ENCODE assay signal across 1 cellular context in genomic region chr3:4350789-4351163, GRCh38.
TF ChIP-seq lines count a peak whose summit lies in the region.

No MANE protein-coding gene starts in this region.

TF ChIP-seq in K562, 482 proteins besides CTCF, POLR2A, EP300 and RAD21 (continued from another document and continues in another):
- TF ChIP-seq, protein P1, sequence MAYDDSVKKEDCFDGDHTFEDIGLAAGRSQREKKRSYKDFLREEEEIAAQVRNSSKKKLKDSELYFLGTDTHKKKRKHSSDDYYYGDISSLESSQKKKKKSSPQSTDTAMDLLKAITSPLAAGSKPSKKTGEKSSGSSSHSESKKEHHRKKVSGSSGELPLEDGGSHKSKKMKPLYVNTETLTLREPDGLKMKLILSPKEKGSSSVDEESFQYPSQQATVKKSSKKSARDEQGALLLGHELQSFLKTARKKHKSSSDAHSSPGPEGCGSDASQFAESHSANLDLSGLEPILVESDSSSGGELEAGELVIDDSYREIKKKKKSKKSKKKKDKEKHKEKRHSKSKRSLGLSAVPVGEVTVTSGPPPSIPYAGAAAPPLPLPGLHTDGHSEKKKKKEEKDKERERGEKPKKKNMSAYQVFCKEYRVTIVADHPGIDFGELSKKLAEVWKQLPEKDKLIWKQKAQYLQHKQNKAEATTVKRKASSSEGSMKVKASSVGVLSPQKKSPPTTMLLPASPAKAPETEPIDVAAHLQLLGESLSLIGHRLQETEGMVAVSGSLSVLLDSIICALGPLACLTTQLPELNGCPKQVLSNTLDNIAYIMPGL (CRISPR knock-in tag; IDR thresholded peaks at IDR 0.05) = no peak
- TF ChIP-seq MEIS2 (IDR thresholded peaks at IDR 0.05; ENCODE audit: partially characterized antibody) = no peak
- TF ChIP-seq ZFP1 (CRISPR knock-in tag; IDR thresholded peaks at IDR 0.05) = no peak
- no peak for TF ChIP-seq STAG1 (CRISPR knock-in tag; IDR thresholded peaks at IDR 0.05; ENCODE audit: borderline replicate concordance)
- no peak for TF ChIP-seq STAT6 (CRISPR knock-in tag; IDR thresholded peaks at IDR 0.05)
- no peak for TF ChIP-seq ZNF696 (CRISPR knock-in tag; conservative IDR thresholded peaks at IDR 0.05)
- TF ChIP-seq PHF20 (IDR thresholded peaks at IDR 0.05; ENCODE audit: partially characterized antibody) = no peak
- TF ChIP-seq PPARD (CRISPR knock-in tag; IDR thresholded peaks at IDR 0.05) = no peak
- TF ChIP-seq TAF1 (IDR thresholded peaks at IDR 0.05; ENCODE audit: control insufficient read depth, extremely low read depth, insufficient read depth, low read length, severe bottlenecking) = peak; percentile 24
- no peak for TF ChIP-seq PCBP2 (IDR thresholded peaks at IDR 0.05; ENCODE audit: low read depth, low read length, poor library complexity, severe bottlenecking)
- TF ChIP-seq HMGN3 (IDR thresholded peaks at IDR 0.05; ENCODE audit: borderline replicate concordance, extremely low read depth, insufficient read length, low read depth, low read length) = no peak
- no peak for TF ChIP-seq WHSC1 (IDR thresholded peaks at IDR 0.05; ENCODE audit: low read length)
- no peak for TF ChIP-seq SIN3A (IDR thresholded peaks at IDR 0.05; ENCODE audit: borderline replicate concordance in 2 of 2, control insufficient read depth in 1 of 2, low read depth in 2 of 2, low read length in 2 of 2)
- no peak for TF ChIP-seq CHD2 (IDR thresholded peaks at IDR 0.05; ENCODE audit: low read depth, low read length)
- peak in 1 of 2 experiments; percentile 19; a peak in 2 of 4 replicates for TF ChIP-seq FOXK2 (conservative IDR thresholded peaks at IDR 0.05 in 1 of 2, IDR thresholded peaks at IDR 0.05 in 1 of 2; ENCODE audit: low read depth in 2 of 2)
- TF ChIP-seq RFX5 (IDR thresholded peaks at IDR 0.05; ENCODE audit: low read depth, low read length) = 0 out of 2 replicates have a peak, but pooled peaks have one; percentile 16
- no peak for TF ChIP-seq TAF15 (IDR thresholded peaks at IDR 0.05; ENCODE audit: low read depth, low read length)
- TF ChIP-seq, protein P2, sequence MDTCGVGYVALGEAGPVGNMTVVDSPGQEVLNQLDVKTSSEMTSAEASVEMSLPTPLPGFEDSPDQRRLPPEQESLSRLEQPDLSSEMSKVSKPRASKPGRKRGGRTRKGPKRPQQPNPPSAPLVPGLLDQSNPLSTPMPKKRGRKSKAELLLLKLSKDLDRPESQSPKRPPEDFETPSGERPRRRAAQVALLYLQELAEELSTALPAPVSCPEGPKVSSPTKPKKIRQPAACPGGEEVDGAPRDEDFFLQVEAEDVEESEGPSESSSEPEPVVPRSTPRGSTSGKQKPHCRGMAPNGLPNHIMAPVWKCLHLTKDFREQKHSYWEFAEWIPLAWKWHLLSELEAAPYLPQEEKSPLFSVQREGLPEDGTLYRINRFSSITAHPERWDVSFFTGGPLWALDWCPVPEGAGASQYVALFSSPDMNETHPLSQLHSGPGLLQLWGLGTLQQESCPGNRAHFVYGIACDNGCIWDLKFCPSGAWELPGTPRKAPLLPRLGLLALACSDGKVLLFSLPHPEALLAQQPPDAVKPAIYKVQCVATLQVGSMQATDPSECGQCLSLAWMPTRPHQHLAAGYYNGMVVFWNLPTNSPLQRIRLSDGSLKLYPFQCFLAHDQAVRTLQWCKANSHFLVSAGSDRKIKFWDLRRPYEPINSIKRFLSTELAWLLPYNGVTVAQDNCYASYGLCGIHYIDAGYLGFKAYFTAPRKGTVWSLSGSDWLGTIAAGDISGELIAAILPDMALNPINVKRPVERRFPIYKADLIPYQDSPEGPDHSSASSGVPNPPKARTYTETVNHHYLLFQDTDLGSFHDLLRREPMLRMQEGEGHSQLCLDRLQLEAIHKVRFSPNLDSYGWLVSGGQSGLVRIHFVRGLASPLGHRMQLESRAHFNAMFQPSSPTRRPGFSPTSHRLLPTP (IDR thresholded peaks at IDR 0.05; ENCODE audit: borderline replicate concordance, extremely low read depth, insufficient read length) = no peak
- TF ChIP-seq, protein P3, sequence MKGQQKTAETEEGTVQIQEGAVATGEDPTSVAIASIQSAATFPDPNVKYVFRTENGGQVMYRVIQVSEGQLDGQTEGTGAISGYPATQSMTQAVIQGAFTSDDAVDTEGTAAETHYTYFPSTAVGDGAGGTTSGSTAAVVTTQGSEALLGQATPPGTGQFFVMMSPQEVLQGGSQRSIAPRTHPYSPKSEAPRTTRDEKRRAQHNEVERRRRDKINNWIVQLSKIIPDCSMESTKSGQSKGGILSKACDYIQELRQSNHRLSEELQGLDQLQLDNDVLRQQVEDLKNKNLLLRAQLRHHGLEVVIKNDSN (CRISPR knock-in tag; IDR thresholded peaks at IDR 0.05) = no peak
- no peak for TF ChIP-seq POLR2AphosphoS2 (IDR thresholded peaks at IDR 0.05; ENCODE audit: low read length)
- TF ChIP-seq ZNF174 (CRISPR knock-in tag; IDR thresholded peaks at IDR 0.05) = no peak
- no peak for TF ChIP-seq ZNF740 (CRISPR knock-in tag; IDR thresholded peaks at IDR 0.05)
- TF ChIP-seq ZNF740 (tag; IDR thresholded peaks at IDR 0.05) = no peak
- TF ChIP-seq HNRNPK (IDR thresholded peaks at IDR 0.05; ENCODE audit: low read depth, low read length, poor library complexity, severe bottlenecking) = no peak
- no peak for TF ChIP-seq ZNF583 (CRISPR knock-in tag; IDR thresholded peaks at IDR 0.05)
- TF ChIP-seq, protein P4, sequence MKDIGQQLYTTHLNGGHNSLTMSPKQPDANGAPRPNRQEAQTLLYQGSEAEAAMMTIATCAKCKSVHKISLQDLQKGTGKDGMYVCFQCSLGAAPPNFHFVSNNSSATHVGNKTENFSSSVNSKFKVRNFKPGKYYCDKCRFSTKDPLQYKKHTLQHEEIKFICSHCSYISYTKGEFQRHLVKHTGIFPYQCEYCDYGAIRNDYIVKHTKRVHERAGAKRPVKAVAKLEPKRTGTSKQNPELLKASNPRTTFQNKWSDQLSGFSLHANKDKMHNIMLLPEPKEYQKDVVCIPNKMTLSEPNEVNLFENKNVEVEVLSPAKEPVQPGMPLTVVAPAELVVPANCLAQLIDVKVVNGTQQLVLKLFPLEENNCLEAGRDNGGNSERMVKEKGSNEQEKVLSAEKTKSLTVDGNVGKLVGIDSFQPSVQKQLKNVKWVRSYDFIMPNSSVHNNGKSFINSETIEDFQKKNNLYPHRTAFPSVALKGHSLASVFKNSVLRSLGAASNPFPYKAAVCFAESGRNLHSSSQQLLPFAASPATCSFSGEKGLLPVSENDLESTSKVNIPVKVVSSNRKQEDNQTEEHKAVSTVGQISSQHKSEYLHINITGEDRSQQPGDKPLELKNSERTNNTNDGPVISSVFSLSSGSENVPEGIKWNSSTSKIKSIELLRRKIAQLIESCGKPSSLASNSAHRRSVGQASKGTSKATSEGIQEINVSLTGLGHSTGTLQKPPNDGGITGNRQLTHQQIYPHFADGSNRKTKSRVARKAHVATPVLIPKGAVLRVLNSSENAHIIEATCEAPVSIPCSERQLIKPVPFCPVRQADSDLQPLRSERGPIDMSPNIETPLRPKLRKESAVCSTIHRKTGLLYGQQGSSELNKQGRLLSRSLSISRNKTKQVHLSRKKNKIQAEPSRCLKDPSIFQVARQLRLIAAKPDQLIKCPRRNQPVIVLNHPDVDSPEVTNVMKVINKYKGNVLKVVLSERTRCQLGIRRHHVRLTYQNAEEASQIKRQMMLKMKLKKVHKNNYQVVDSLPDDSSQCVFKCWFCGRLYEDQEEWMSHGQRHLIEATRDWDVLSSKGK (CRISPR knock-in tag; IDR thresholded peaks at IDR 0.05) = no peak
- no peak for TF ChIP-seq ZNF778 (CRISPR knock-in tag; IDR thresholded peaks at IDR 0.05)
- TF ChIP-seq SRSF1 (IDR thresholded peaks at IDR 0.05; ENCODE audit: low read depth, low read length) = no peak
- TF ChIP-seq SAP30 (IDR thresholded peaks at IDR 0.05; ENCODE audit: borderline replicate concordance, insufficient read depth, low read depth, low read length, poor library complexity, severe bottlenecking) = no peak
- TF ChIP-seq BRCA1 (IDR thresholded peaks at IDR 0.05) = no peak
- TF ChIP-seq BRCA1 (CRISPR knock-in tag; IDR thresholded peaks at IDR 0.05) = no peak
- TF ChIP-seq HOXB6 (CRISPR knock-in tag; IDR thresholded peaks at IDR 0.05; ENCODE audit: borderline replicate concordance) = no peak
- TF ChIP-seq ETV6 (IDR thresholded peaks at IDR 0.05; ENCODE audit: borderline replicate concordance in 1 of 2, low read depth in 2 of 2, low read length in 1 of 2) = no peak
- TF ChIP-seq ETV6 (CRISPR knock-in tag; IDR thresholded peaks at IDR 0.05; ENCODE audit: borderline replicate concordance) = no peak
- no peak for TF ChIP-seq NELFE (IDR thresholded peaks at IDR 0.05; ENCODE audit: insufficient read depth, insufficient read length)
- no peak for TF ChIP-seq ZFP36 (IDR thresholded peaks at IDR 0.05; ENCODE audit: low read depth, low read length, partially characterized antibody)
- TF ChIP-seq, protein P5, sequence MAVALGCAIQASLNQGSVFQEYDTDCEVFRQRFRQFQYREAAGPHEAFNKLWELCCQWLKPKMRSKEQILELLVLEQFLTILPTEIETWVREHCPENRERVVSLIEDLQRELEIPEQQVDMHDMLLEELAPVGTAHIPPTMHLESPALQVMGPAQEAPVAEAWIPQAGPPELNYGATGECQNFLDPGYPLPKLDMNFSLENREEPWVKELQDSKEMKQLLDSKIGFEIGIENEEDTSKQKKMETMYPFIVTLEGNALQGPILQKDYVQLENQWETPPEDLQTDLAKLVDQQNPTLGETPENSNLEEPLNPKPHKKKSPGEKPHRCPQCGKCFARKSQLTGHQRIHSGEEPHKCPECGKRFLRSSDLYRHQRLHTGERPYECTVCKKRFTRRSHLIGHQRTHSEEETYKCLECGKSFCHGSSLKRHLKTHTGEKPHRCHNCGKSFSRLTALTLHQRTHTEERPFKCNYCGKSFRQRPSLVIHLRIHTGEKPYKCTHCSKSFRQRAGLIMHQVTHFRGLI (CRISPR knock-in tag; IDR thresholded peaks at IDR 0.05) = no peak
- no peak for TF ChIP-seq SMARCB1 (IDR thresholded peaks at IDR 0.05; ENCODE audit: insufficient read length, low read depth)
- TF ChIP-seq, protein P6, sequence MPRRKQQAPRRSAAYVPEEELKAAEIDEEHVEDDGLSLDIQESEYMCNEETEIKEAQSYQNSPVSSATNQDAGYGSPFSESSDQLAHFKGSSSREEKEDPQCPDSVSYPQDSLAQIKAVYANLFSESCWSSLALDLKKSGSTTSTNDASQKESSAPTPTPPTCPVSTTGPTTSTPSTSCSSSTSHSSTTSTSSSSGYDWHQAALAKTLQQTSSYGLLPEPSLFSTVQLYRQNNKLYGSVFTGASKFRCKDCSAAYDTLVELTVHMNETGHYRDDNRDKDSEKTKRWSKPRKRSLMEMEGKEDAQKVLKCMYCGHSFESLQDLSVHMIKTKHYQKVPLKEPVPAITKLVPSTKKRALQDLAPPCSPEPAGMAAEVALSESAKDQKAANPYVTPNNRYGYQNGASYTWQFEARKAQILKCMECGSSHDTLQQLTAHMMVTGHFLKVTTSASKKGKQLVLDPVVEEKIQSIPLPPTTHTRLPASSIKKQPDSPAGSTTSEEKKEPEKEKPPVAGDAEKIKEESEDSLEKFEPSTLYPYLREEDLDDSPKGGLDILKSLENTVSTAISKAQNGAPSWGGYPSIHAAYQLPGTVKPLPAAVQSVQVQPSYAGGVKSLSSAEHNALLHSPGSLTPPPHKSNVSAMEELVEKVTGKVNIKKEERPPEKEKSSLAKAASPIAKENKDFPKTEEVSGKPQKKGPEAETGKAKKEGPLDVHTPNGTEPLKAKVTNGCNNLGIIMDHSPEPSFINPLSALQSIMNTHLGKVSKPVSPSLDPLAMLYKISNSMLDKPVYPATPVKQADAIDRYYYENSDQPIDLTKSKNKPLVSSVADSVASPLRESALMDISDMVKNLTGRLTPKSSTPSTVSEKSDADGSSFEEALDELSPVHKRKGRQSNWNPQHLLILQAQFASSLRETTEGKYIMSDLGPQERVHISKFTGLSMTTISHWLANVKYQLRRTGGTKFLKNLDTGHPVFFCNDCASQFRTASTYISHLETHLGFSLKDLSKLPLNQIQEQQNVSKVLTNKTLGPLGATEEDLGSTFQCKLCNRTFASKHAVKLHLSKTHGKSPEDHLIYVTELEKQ (CRISPR knock-in tag; IDR thresholded peaks at IDR 0.05) = no peak
- TF ChIP-seq RBM14 (IDR thresholded peaks at IDR 0.05; ENCODE audit: borderline replicate concordance, insufficient read depth, low read depth, low read length) = no peak
- TF ChIP-seq MCM7 (IDR thresholded peaks at IDR 0.05) = peak in 1 of 2 experiments; percentile 67; a peak in 1 of 4 replicates
- TF ChIP-seq ZNF77 (CRISPR knock-in tag; IDR thresholded peaks at IDR 0.05) = no peak
- TF ChIP-seq SRSF9 (IDR thresholded peaks at IDR 0.05; ENCODE audit: borderline replicate concordance, low read depth, low read length) = no peak
- no peak; the same call in 1 of the 2 replicates for TF ChIP-seq EP400 (IDR thresholded peaks at IDR 0.05)
- no peak for TF ChIP-seq ATF7 (IDR thresholded peaks at IDR 0.05)
- TF ChIP-seq ARHGAP35 (IDR thresholded peaks at IDR 0.05; ENCODE audit: partially characterized antibody) = peak; percentile 28
- no peak for TF ChIP-seq ZNF165 (CRISPR knock-in tag; IDR thresholded peaks at IDR 0.05; ENCODE audit: borderline replicate concordance)
- no peak for TF ChIP-seq POLR2B (IDR thresholded peaks at IDR 0.05; ENCODE audit: low read depth, partially characterized antibody)
- no peak for TF ChIP-seq SMARCE1 (IDR thresholded peaks at IDR 0.05)
- no peak for TF ChIP-seq BRD4 (IDR thresholded peaks at IDR 0.05)
- TF ChIP-seq HDAC3 (IDR thresholded peaks at IDR 0.05; ENCODE audit: borderline replicate concordance, partially characterized antibody) = no peak
- TF ChIP-seq ZNF133 (CRISPR knock-in tag; IDR thresholded peaks at IDR 0.05) = no peak
- TF ChIP-seq LARP7 (IDR thresholded peaks at IDR 0.05) = no peak
- no peak for TF ChIP-seq PHTF2 (CRISPR knock-in tag; IDR thresholded peaks at IDR 0.05)
